Comparison of ENCODE assay signal across 1 cellular context in the genomic region with DNA sequence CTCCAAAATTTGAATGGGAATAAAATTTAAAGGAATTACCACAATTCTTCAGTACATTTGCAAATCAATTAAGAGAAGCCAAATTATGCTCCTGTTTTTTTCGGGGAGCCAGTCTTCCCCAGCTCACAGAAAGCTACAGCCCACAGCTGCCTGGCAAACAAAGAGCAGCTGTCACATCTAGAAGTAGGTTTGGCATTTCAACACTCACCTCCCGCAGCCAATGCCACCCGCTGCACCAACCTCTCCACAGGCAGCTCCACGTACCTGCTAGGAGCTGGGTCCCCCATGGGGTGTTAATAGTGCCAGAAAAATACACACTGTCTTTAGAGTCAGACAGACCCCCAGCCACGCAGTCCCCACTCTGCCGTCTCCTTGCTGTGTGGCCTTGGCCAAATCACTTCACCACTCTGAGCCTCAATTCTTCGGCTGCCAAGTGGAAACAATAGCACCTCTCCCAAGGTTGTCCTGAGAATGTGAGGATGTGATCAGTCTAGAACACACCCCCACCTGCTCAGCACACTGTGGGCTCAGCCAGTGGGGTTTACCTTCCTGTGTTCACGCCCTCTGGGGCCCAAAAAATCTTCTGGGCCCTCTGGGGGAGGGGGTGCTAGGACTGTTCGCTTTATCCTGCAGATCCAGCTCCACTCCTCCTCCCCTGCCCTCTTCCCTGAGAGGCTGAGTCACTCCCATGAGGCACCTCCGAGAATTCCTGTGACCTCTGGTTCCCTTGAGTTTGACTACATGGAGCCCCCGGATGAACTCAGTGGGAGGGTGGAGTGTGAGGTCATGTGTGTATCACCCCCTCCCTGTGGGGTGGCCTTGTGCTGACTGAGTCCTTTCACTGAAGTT.
A peak's percentile ranks its signal among the peaks of the same experiment; 100 is the strongest.
TF ChIP-seq lines count a peak whose summit lies in the region.

No MANE protein-coding gene starts in this region.

TF ChIP-seq in HEK293, 187 proteins besides CTCF, POLR2A, EP300 and RAD21 (continued from another document):
- TF ChIP-seq, protein P1, sequence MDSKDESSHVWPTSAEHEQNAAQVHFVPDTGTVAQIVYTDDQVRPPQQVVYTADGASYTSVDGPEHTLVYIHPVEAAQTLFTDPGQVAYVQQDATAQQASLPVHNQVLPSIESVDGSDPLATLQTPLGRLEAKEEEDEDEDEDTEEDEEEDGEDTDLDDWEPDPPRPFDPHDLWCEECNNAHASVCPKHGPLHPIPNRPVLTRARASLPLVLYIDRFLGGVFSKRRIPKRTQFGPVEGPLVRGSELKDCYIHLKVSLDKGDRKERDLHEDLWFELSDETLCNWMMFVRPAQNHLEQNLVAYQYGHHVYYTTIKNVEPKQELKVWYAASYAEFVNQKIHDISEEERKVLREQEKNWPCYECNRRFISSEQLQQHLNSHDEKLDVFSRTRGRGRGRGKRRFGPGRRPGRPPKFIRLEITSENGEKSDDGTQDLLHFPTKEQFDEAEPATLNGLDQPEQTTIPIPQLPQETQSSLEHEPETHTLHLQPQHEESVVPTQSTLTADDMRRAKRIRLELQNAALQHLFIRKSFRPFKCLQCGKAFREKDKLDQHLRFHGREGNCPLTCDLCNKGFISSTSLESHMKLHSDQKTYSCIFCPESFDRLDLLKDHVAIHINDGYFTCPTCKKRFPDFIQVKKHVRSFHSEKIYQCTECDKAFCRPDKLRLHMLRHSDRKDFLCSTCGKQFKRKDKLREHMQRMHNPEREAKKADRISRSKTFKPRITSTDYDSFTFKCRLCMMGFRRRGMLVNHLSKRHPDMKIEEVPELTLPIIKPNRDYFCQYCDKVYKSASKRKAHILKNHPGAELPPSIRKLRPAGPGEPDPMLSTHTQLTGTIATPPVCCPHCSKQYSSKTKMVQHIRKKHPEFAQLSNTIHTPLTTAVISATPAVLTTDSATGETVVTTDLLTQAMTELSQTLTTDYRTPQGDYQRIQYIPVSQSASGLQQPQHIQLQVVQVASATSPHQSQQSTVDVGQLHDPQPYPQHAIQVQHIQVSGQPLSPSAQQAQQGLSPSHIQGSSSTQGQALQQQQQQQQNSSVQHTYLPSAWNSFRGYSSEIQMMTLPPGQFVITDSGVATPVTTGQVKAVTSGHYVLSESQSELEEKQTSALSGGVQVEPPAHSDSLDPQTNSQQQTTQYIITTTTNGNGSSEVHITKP (tag by site-specific recombination; IDR thresholded peaks at IDR 0.05) = no peak
- TF ChIP-seq ZNF140 (tag by site-specific recombination; IDR thresholded peaks at IDR 0.05) = no peak
- TF ChIP-seq ZNF423 (tag by site-specific recombination; IDR thresholded peaks at IDR 0.05) = no peak
- TF ChIP-seq, protein P2, sequence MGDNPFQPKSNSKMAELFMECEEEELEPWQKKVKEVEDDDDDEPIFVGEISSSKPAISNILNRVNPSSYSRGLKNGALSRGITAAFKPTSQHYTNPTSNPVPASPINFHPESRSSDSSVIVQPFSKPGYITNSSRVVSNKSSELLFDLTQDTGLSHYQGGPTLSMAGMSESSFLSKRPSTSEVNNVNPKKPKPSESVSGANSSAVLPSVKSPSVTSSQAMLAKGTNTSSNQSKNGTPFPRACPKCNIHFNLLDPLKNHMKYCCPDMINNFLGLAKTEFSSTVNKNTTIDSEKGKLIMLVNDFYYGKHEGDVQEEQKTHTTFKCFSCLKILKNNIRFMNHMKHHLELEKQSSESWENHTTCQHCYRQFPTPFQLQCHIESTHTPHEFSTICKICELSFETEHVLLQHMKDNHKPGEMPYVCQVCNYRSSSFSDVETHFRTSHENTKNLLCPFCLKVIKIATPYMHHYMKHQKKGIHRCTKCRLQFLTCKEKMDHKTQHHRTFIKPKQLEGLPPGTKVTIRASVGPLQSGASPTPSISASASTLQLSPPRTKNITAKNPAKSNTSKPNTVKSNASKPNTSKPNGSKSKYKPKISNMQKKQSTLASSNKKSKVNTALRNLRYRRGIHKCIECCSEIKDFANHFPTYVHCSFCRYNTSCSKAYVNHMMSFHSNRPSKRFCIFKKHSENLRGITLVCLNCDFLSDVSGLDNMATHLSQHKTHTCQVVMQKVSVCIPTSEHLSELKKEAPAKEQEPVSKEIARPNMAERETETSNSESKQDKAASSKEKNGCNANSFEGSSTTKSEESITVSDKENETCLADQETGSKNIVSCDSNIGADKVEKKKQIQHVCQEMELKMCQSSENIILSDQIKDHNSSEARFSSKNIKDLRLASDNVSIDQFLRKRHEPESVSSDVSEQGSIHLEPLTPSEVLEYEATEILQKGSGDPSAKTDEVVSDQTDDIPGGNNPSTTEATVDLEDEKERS (tag by site-specific recombination; IDR thresholded peaks at IDR 0.05) = no peak
- no peak for TF ChIP-seq ZNF548 (tag by site-specific recombination; IDR thresholded peaks at IDR 0.05)
- TF ChIP-seq ZBTB17 (tag by site-specific recombination; IDR thresholded peaks at IDR 0.05) = no peak
- TF ChIP-seq, protein P3, sequence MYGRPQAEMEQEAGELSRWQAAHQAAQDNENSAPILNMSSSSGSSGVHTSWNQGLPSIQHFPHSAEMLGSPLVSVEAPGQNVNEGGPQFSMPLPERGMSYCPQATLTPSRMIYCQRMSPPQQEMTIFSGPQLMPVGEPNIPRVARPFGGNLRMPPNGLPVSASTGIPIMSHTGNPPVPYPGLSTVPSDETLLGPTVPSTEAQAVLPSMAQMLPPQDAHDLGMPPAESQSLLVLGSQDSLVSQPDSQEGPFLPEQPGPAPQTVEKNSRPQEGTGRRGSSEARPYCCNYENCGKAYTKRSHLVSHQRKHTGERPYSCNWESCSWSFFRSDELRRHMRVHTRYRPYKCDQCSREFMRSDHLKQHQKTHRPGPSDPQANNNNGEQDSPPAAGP (tag by site-specific recombination; IDR thresholded peaks at IDR 0.05) = no peak
- 0 out of 2 replicates have a peak, but pooled peaks have one; percentile 19 for TF ChIP-seq ZFHX2 (tag by site-specific recombination; conservative IDR thresholded peaks at IDR 0.05)
- TF ChIP-seq, protein P4, sequence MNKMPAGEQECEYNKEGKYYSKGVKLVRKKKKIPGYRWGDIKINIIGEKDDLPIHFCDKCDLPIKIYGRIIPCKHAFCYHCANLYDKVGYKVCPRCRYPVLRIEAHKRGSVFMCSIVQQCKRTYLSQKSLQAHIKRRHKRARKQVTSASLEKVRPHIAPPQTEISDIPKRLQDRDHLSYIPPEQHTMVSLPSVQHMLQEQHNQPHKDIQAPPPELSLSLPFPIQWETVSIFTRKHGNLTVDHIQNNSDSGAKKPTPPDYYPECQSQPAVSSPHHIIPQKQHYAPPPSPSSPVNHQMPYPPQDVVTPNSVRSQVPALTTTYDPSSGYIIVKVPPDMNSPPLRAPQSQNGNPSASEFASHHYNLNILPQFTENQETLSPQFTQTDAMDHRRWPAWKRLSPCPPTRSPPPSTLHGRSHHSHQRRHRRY (tag by site-specific recombination; IDR thresholded peaks at IDR 0.05) = no peak
- TF ChIP-seq ZNF311 (tag by site-specific recombination; IDR thresholded peaks at IDR 0.05; ENCODE audit: borderline replicate concordance) = no peak
- no peak for TF ChIP-seq ZNF175 (tag by site-specific recombination; IDR thresholded peaks at IDR 0.05)
- no peak for TF ChIP-seq SP3 (tag by site-specific recombination; IDR thresholded peaks at IDR 0.05)
- TF ChIP-seq ZIC2 (tag by site-specific recombination; IDR thresholded peaks at IDR 0.05) = peak; percentile 75
- no peak for TF ChIP-seq ZEB2 (tag by site-specific recombination; IDR thresholded peaks at IDR 0.05)
- no peak for TF ChIP-seq ZNF561 (tag by site-specific recombination; IDR thresholded peaks at IDR 0.05; ENCODE audit: borderline replicate concordance)
- no peak for TF ChIP-seq ZNF16 (tag by site-specific recombination; IDR thresholded peaks at IDR 0.05; ENCODE audit: low read depth)
- TF ChIP-seq ZBTB21 (tag by site-specific recombination; IDR thresholded peaks at IDR 0.05) = 0 out of 2 replicates have a peak, but pooled peaks have one; percentile 49
- TF ChIP-seq SCRT2 (tag by site-specific recombination; IDR thresholded peaks at IDR 0.05) = no peak
- TF ChIP-seq GLIS1 (tag by site-specific recombination; IDR thresholded peaks at IDR 0.05) = peak; percentile 58
- no peak for TF ChIP-seq ZNF701 (tag by site-specific recombination; IDR thresholded peaks at IDR 0.05)
- TF ChIP-seq, protein P5, sequence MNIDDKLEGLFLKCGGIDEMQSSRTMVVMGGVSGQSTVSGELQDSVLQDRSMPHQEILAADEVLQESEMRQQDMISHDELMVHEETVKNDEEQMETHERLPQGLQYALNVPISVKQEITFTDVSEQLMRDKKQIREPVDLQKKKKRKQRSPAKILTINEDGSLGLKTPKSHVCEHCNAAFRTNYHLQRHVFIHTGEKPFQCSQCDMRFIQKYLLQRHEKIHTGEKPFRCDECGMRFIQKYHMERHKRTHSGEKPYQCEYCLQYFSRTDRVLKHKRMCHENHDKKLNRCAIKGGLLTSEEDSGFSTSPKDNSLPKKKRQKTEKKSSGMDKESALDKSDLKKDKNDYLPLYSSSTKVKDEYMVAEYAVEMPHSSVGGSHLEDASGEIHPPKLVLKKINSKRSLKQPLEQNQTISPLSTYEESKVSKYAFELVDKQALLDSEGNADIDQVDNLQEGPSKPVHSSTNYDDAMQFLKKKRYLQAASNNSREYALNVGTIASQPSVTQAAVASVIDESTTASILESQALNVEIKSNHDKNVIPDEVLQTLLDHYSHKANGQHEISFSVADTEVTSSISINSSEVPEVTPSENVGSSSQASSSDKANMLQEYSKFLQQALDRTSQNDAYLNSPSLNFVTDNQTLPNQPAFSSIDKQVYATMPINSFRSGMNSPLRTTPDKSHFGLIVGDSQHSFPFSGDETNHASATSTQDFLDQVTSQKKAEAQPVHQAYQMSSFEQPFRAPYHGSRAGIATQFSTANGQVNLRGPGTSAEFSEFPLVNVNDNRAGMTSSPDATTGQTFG (tag by site-specific recombination; IDR thresholded peaks at IDR 0.05; ENCODE audit: borderline replicate concordance) = no peak
- no peak for TF ChIP-seq ZNF571 (tag by site-specific recombination; IDR thresholded peaks at IDR 0.05)
- TF ChIP-seq, protein P6, sequence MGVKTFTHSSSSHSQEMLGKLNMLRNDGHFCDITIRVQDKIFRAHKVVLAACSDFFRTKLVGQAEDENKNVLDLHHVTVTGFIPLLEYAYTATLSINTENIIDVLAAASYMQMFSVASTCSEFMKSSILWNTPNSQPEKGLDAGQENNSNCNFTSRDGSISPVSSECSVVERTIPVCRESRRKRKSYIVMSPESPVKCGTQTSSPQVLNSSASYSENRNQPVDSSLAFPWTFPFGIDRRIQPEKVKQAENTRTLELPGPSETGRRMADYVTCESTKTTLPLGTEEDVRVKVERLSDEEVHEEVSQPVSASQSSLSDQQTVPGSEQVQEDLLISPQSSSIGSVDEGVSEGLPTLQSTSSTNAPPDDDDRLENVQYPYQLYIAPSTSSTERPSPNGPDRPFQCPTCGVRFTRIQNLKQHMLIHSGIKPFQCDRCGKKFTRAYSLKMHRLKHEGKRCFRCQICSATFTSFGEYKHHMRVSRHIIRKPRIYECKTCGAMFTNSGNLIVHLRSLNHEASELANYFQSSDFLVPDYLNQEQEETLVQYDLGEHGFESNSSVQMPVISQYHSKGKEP (tag by site-specific recombination; IDR thresholded peaks at IDR 0.05) = no peak
- no peak for TF ChIP-seq ZNF350 (tag by site-specific recombination; IDR thresholded peaks at IDR 0.05)
